In the genomic region with DNA sequence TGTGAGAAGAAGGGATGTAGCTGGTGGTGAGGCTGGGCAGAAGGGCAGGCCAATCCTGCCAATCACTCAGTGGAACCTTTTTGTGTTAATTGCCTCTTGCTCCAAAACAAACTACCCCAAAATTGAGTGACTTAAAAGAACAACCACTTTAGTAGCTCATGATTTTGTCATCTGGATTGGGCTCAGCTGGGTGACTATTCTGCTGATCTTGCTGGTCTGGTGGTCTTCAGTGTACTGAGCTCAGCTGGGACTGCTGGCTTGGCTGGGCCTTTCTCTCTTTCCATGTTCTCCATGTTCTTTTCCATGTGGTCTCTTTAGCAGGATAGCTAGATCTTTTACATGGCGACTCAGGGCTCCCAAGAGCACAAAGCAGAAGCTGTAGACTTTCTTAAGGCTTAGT, we compare ENCODE assay signal across 18 cellular contexts. TPM values are rescaled to one million over a fixed set of nuclear protein-coding genes. Genes with fewer than 3 reads are reported as not detected.
DNase-seq lines count a peak whose midpoint lies in the region; ATAC-seq, FAIRE-seq and TF ChIP-seq lines count a peak whose summit lies in the region.
"Had no signal": no experiment of that assay in that cellular context is flagged by ENCODE, and none has a peak within 500 bp of the region (broad histone marks: within the 10 kb centered on the region; RNA-seq: fewer than 3 reads in every experiment).

No MANE protein-coding gene starts in this region.

- ATAC-seq in GM23338 = no peak
- ATAC-seq: HCT116 had no signal

- no peak for TF ChIP-seq POLR2A in H1 (IDR thresholded peaks at IDR 0.05; ENCODE audit: control extremely low read depth in 1 of 2, low read depth in 2 of 2, low read length in 2 of 2)

- no peak for TF ChIP-seq RAD21 in H1 (IDR thresholded peaks at IDR 0.05 in 1 of 2, conservative IDR thresholded peaks at IDR 0.05 in 1 of 2; ENCODE audit: low read depth in 2 of 2, low read length in 2 of 2)

- H3K18ac ChIP-seq in H9 (ENCODE audit: insufficient read length, low read depth, low read length) (no peak overlapping the region), H1 (ENCODE audit: extremely low read depth, low read length) (no peak overlapping the region)

- H3K23me2 ChIP-seq in H9 (ENCODE audit: insufficient read length, low read depth, low read length, poor library complexity, severe bottlenecking) (no peaks in the 10 kb centered on the region), H1 (ENCODE audit: low read depth, low read length) (peaks cover 3% of the 10 kb centered on the region; the same call in 1 of the 2 replicates)

- H3K27ac Mint-ChIP-seq in GM23338 (no peak overlapping the region), H9 (no peak overlapping the region), glutamatergic neuron (ENCODE audit: unreplicated experiment) (no peak overlapping the region)
- H3K27ac Mint-ChIP-seq: CD4-positive, alpha-beta memory T cell; HFFc6 had no signal

- no peak overlapping the region for H3K23ac ChIP-seq in H9 (ENCODE audit: insufficient read length, low read depth, low read length)
- H3K23ac ChIP-seq in H1 (ENCODE audit: insufficient read length) = no peak overlapping the region

- POLR2A ChIA-PET in H1 (lab: Charles Lee; ENCODE audit: partially characterized antibody) = no interaction called here

- peaks cover 5% of the 10 kb centered on the region; the same call in 2 of the 3 replicates for H3K36me3 Mint-ChIP-seq in GM23338 (ENCODE audit: low read depth)
- peaks cover 9 to 10% (median 9%) of the 10 kb centered on the region in 3 experiments for H3K36me3 Mint-ChIP-seq in H9 (ENCODE audit: insufficient read depth in 1 of 3, low read depth in 3 of 3)
- H3K36me3 Mint-ChIP-seq in glutamatergic neuron (ENCODE audit: unreplicated experiment) = peaks cover 11% of the 10 kb centered on the region

- H3K9me2 ChIP-seq in GM23338 (ENCODE audit: insufficient read depth) = peaks cover 8% of the 10 kb centered on the region; the same call in 1 of the 2 replicates

- H2BK5ac ChIP-seq in H9 (ENCODE audit: insufficient read length, low read length) (no peak overlapping the region), H1 (ENCODE audit: low read depth, low read length) (no peak overlapping the region)

- TF ChIP-seq CTCF in GM23338 (conservative IDR thresholded peaks at IDR 0.05; ENCODE audit: low read depth in 2 of 2) (no peak), H9 (conservative IDR thresholded peaks at IDR 0.05) (no peak), H1 (IDR thresholded peaks at IDR 0.05; ENCODE audit: control extremely low read depth in 1 of 3, insufficient read depth in 1 of 3, low read depth in 1 of 3, low read length in 3 of 3) (no peak), glutamatergic neuron (IDR thresholded peaks at IDR 0.05; ENCODE audit: partially characterized antibody, unreplicated experiment) (no peak)

- H2BK20ac ChIP-seq in H9 (ENCODE audit: low read depth, low read length, poor library complexity, severe bottlenecking) (no peak overlapping the region), H1 (ENCODE audit: low read length) (no peak overlapping the region; the same call in 1 of the 2 replicates)

- H3F3A ChIP-seq in GM23338 (replicated peaks; ENCODE audit: low read depth) = 0 out of 2 replicates have a peak, but pooled peaks cover 3% of the 10 kb centered on the region

- H2BK12ac ChIP-seq in H9 (ENCODE audit: insufficient read length, low read depth, low read length) = no peak overlapping the region
- H2BK12ac ChIP-seq in H1 (ENCODE audit: low read depth, low read length) = no peak overlapping the region

- H4K5ac ChIP-seq in H9 (ENCODE audit: insufficient read length, low read depth, low read length) = no peak overlapping the region
- no peak overlapping the region for H4K5ac ChIP-seq in H1 (ENCODE audit: insufficient read length, low read depth, low read length)

- H3K14ac ChIP-seq in H9 (ENCODE audit: insufficient read depth, low read length) = no peak overlapping the region
- H3K14ac ChIP-seq in H1 (ENCODE audit: insufficient read length) = no peak overlapping the region

- H3K4me1 Mint-ChIP-seq in GM23338 (peaks cover 26% of the 10 kb centered on the region), H9 (peaks cover 39 to 42% of the 10 kb centered on the region in 2 experiments), glutamatergic neuron (ENCODE audit: low read depth, unreplicated experiment) (no peaks in the 10 kb centered on the region)
- H3K4me1 Mint-ChIP-seq: CD4-positive, alpha-beta memory T cell had no signal

- H4K91ac ChIP-seq in H9 (ENCODE audit: insufficient read length, low read depth, low read length) (peak overlapping the region; percentile 87), H1 (replicated peaks; ENCODE audit: insufficient read length, low read length) (no peak overlapping the region)

- H3K4me3 ChIP-seq in GM23338 (no peak overlapping the region), H1 (ENCODE audit: extremely low read depth in 1 of 4, insufficient read depth in 2 of 4, low read depth in 3 of 4, low read length in 4 of 4) (no peak overlapping the region)

- H3K4ac ChIP-seq in H9 (ENCODE audit: low read depth, low read length) (no peak overlapping the region), H1 (replicated peaks; ENCODE audit: insufficient read length, low read depth, low read length) (no peak overlapping the region)

- H3K4me3 Mint-ChIP-seq in GM23338 (no peak overlapping the region), H9 (no peak overlapping the region), glutamatergic neuron (ENCODE audit: unreplicated experiment) (no peak overlapping the region)
- H3K4me3 Mint-ChIP-seq: CD4-positive, alpha-beta memory T cell; HFFc6 had no signal

- peaks cover 37% of the 10 kb centered on the region for H3K4me1 ChIP-seq in GM23338 (ENCODE audit: insufficient read depth)
- peaks cover 8% of the 10 kb centered on the region for H3K4me1 ChIP-seq in H9 (ENCODE audit: insufficient read depth, low read length)
- peaks cover 6 to 19% (median 11%) of the 10 kb centered on the region in 4 experiments; a peak in 6 of 7 replicates for H3K4me1 ChIP-seq in H1 (replicated peaks in 1 of 4; ENCODE audit: control insufficient read depth in 3 of 4, insufficient read depth in 4 of 4, low read length in 3 of 4)

- H3K27me3 ChIP-seq in GM23338 (ENCODE audit: insufficient read depth) (no peaks in the 10 kb centered on the region), H9 (ENCODE audit: insufficient read depth, low read length) (no peaks in the 10 kb centered on the region), H1 (replicated peaks in 1 of 4; ENCODE audit: control insufficient read depth in 3 of 4, extremely low read depth in 1 of 4, insufficient read depth in 3 of 4, low read length in 3 of 4) (no peaks in the 10 kb centered on the region; a peak in 2 of 7 replicates)

- no peak for TF ChIP-seq EP300 in H1 (IDR thresholded peaks at IDR 0.05; ENCODE audit: borderline replicate concordance in 1 of 2, low read depth in 2 of 2, low read length in 2 of 2)

- FAIRE-seq in H1 (lab: Jason Lieb, UNC) (no peak), urothelium cell line (lab: Jason Lieb, UNC) (peak; percentile 61)
- FAIRE-seq: GM12891, GM18507 had no signal

- H3K79me1 ChIP-seq in H9 (ENCODE audit: insufficient read depth, low read depth, low read length, poor library complexity, severe bottlenecking) = no peaks in the 10 kb centered on the region
- H3K79me1 ChIP-seq in H1 (ENCODE audit: low read depth, low read length) = no peaks in the 10 kb centered on the region

- H2AK5ac ChIP-seq in H9 (ENCODE audit: insufficient read length, low read length) (no peak overlapping the region), H1 (ENCODE audit: low read depth, low read length) (no peak overlapping the region)

- CTCF ChIA-PET in H1 (lab: Charles Lee; ENCODE audit: partially characterized antibody) = interaction anchor here (0.9 to 1.5 kb wide), 5 partner anchors 26 to 303 kb away, joined by 3 to 5 read pairs (median 4); no protein-coding TSS in a partner anchor

- no peak overlapping the region for H2BK120ac ChIP-seq in H9 (ENCODE audit: low read depth, low read length, poor library complexity, severe bottlenecking)
- H2BK120ac ChIP-seq in H1 (replicated peaks; ENCODE audit: low read depth, low read length) = no peak overlapping the region

- H2BK15ac ChIP-seq in H9 (ENCODE audit: low read depth, low read length) = no peak overlapping the region
- H2BK15ac ChIP-seq in H1 (ENCODE audit: low read length) = 0 out of 2 replicates have a peak overlapping the region, but pooled peaks have one; percentile 37

- no peak overlapping the region for H3K4me2 ChIP-seq in GM23338
- no peak overlapping the region for H3K4me2 ChIP-seq in H9 (ENCODE audit: insufficient read depth, insufficient read length, low read length)
- H3K4me2 ChIP-seq in H1 (ENCODE audit: insufficient read depth in 1 of 2, low read depth in 2 of 2, low read length in 2 of 2) = no peak overlapping the region

- WGBS in H9 (ENCODE audit: extremely low coverage, insufficient read length, low lambda C conversion rate) = no CpG with 5 or more reads among the region's 1 CpG
- 100% methylated on average over 1 of the region's 1 CpG; no CpG with 5 or more reads in 1 of the 2 experiments for WGBS in H1 (ENCODE audit: extremely low coverage in 1 of 2, insufficient coverage in 1 of 2, insufficient read length in 1 of 2, insufficient replicate concordance in 2 of 2, low coverage in 1 of 2, low lambda C conversion rate in 2 of 2, missing lambda C conversion rate in 1 of 2), 2 experiments

- H4K8ac ChIP-seq in H9 (replicated peaks; ENCODE audit: insufficient read length, low read depth, low read length) (no peak overlapping the region), H1 (ENCODE audit: extremely low read depth, insufficient read depth, low read length) (no peak overlapping the region)

- H3T11ph ChIP-seq in H9 (ENCODE audit: low read length) = no peak overlapping the region

- H4K20me1 ChIP-seq in GM23338 (replicated peaks; ENCODE audit: insufficient read depth) (no peaks in the 10 kb centered on the region), H9 (ENCODE audit: control insufficient read depth, insufficient read depth, insufficient read length) (no peaks in the 10 kb centered on the region), H1 (replicated peaks in 1 of 2; ENCODE audit: control insufficient read depth in 1 of 2, insufficient read depth in 2 of 2, low read length in 2 of 2) (peaks cover 0 to 2% of the 10 kb centered on the region in 2 experiments)

- H3K9me3 ChIP-seq in H9 (ENCODE audit: control insufficient read depth, low read depth, low read length) (no peaks in the 10 kb centered on the region), H1 (ENCODE audit: insufficient read depth in 2 of 2, low read depth in 1 of 2, low read length in 1 of 2) (peaks cover 4 to 5% of the 10 kb centered on the region in 2 experiments; a peak in 2 of 4 replicates)

- peaks cover 19% of the 10 kb centered on the region for H3K9me3 Mint-ChIP-seq in GM23338
- peaks cover 7 to 13% of the 10 kb centered on the region in 2 experiments for H3K9me3 Mint-ChIP-seq in H9
- H3K9me3 Mint-ChIP-seq in glutamatergic neuron (ENCODE audit: unreplicated experiment) = peaks cover 4% of the 10 kb centered on the region

- H3K27me3 Mint-ChIP-seq in GM23338 (ENCODE audit: insufficient read depth, low read depth, poor library complexity) = peaks cover 11% of the 10 kb centered on the region
- H3K27me3 Mint-ChIP-seq in H9 (ENCODE audit: low read depth) = peaks cover 17% of the 10 kb centered on the region
- H3K27me3 Mint-ChIP-seq in glutamatergic neuron (ENCODE audit: unreplicated experiment) = peaks cover 7% of the 10 kb centered on the region

- H2AFZ ChIP-seq in GM23338 = no peak overlapping the region
- no peak overlapping the region for H2AFZ ChIP-seq in H9 (ENCODE audit: low read length)
- no peak overlapping the region for H2AFZ ChIP-seq in H1 (ENCODE audit: low read length)

- no peak overlapping the region for H3K56ac ChIP-seq in H9 (ENCODE audit: insufficient read length, low read depth, low read length)
- H3K56ac ChIP-seq in H1 (replicated peaks; ENCODE audit: insufficient read length, low read depth, low read length) = no peak overlapping the region

- no peak overlapping the region for H3K9ac ChIP-seq in H9 (ENCODE audit: extremely low read depth, insufficient read length, low read length)
- H3K9ac ChIP-seq in H1 (replicated peaks in 1 of 4; ENCODE audit: extremely low read depth in 1 of 4, low read depth in 3 of 4, low read length in 3 of 4) = no peak overlapping the region

- no peaks in the 10 kb centered on the region for H3K79me2 ChIP-seq in GM23338 (replicated peaks; ENCODE audit: insufficient read depth)
- H3K79me2 ChIP-seq in H9 (ENCODE audit: insufficient read depth, low read length) = no peaks in the 10 kb centered on the region
- H3K79me2 ChIP-seq in H1 (ENCODE audit: control insufficient read depth in 1 of 2, insufficient read depth in 2 of 2, low read length in 2 of 2) = no peaks in the 10 kb centered on the region

- H3K36me3 ChIP-seq in GM23338 (ENCODE audit: insufficient read depth) (no peaks in the 10 kb centered on the region), H1 (ENCODE audit: control insufficient read depth in 2 of 4, insufficient read depth in 4 of 4, low read length in 3 of 4) (no peaks in the 10 kb centered on the region)

- H3K27ac ChIP-seq in GM23338 (ENCODE audit: low read depth) (no peak overlapping the region), H9 (ENCODE audit: insufficient read length, low read depth, low read length) (no peak overlapping the region), H1 (ENCODE audit: low read depth, low read length) (no peak overlapping the region)

- DNase-seq in GM23338 (ENCODE audit: low spot score) (no peak), H9 (no peak), H1 (ENCODE audit: low read depth in 1 of 2, low spot score in 2 of 2) (no peak), urothelium cell line (ENCODE audit: low spot score) (no peak), NCI-H1436 treated with DMSO at 0.1 percent for 48 hours (lab: John Stamatoyannopoulos, UW) (no peak), glutamatergic neuron (no peak)
- DNase-seq: Calu3; CD4-positive, alpha-beta memory T cell; COR-L47; DMS53; DMS79 treated with DMSO at 0.1 percent for 48 hours; GF-D8; GOT3; H7; HFFc6 had no signal

RNA-seq across cellular contexts. Expression of a gene that starts 37.7 kb away (rescaled TPM):
- 3.7 and 5.1 TPM in 2 replicates for total RNA-seq in GM23338 (2014; rRNA removed; shearing (Covaris generic))
- polyA plus RNA-seq in GM23338 (2016; fragmentation: Nextera tagmentation; extraction: Ambion mirVana) = 0.74 and 0.99 TPM in 2 replicates
- total RNA-seq in H9 (2021) = 7.9 and 9.1 TPM in 2 replicates
- total RNA-seq in H1 (2021; fragmentation: NEBNext Ultra II Directional; extraction: Animal tissue kit (Norgen Biotek cat#: 25700)) = 3.6 and 3.9 TPM in 2 replicates
- polyA plus RNA-seq in H1 (2011; rRNA removed) = 4.1 and 5.9 TPM in 2 replicates
- polyA plus RNA-seq in H1 (2011; cell fraction: cytosol; rRNA removed) = 2.3 TPM
- 7.3 TPM for polyA plus RNA-seq in H1 (2011; cell fraction: nucleus; rRNA removed)
- polyA plus RNA-seq in H1 (2012, experiment 1 of 2) = 5.5 to 10.2 TPM (median 7.5 TPM) in 4 replicates
- 3.6 TPM for polyA plus RNA-seq in H1 (2012, experiment 2 of 2)
- polyA plus RNA-seq in H1 (2013, experiment 1 of 2) = 2.6 TPM
- 2.0 TPM for polyA plus RNA-seq in H1 (2013, experiment 2 of 2)
- 6.8 and 8.4 TPM in 2 replicates for polyA minus RNA-seq in H1 (2011; rRNA and poly(A)+ RNA removed)
- 10.9 TPM for polyA minus RNA-seq in H1 (2011; cell fraction: cytosol; rRNA and poly(A)+ RNA removed)
- polyA minus RNA-seq in H1 (2011; cell fraction: nucleus; rRNA and poly(A)+ RNA removed) = 13.8 TPM
- total RNA-seq in glutamatergic neuron (ENCODE audit: unreplicated experiment) = 12.3 TPM
- total RNA-seq: Calu3 had no signal
